ENCODE assay signal across 12 cellular contexts in the genomic region with DNA sequence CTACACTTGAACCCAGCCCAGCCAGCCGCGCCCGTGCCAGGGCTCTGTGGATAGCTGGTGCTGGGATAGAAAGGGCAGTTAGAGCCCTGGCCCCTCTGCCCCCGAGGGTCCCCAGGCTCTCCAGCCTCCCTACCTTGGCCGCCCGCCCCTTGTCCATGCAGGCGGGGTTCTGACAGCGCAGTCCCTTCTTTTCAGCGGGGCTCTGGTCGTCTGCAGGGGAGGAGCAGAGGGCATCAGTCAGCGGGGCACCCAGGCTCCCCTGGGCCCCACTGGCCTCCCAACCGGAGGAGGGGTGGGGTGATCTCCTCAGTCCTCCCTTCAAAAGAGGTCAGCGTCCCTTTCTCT. TPM values are rescaled to one million over a fixed set of nuclear protein-coding genes. Genes with fewer than 3 reads are reported as not detected.
DNase-seq lines count a peak whose midpoint lies in the region; ATAC-seq, FAIRE-seq and TF ChIP-seq lines count a peak whose summit lies in the region.
"Had no signal": no experiment of that assay in that cellular context is flagged by ENCODE, and none has a peak within 500 bp of the region (broad histone marks: within the 10 kb centered on the region; RNA-seq: fewer than 3 reads in every experiment).

No MANE protein-coding gene starts in this region.

- intact Hi-C loops in Right ventricle myocardium superior (cut with DNase I), result no loop called here
- intact Hi-C loops in right cardiac atrium (cut with DNase I), result no loop called here
- intact Hi-C loops in testis (cut with DNase I; ENCODE audit: low total_unique reads), result no loop called here

- H3K4me1 ChIP-seq in right cardiac atrium (ENCODE audit: control insufficient read depth, insufficient read depth, low read length) (peaks cover 2% of the 10 kb centered on the region), testis (peaks cover 42% of the 10 kb centered on the region)

- H3K9me3 ChIP-seq in right cardiac atrium (ENCODE audit: control insufficient read depth, low read length), result no peaks in the 10 kb centered on the region
- no peaks in the 10 kb centered on the region for H3K9me3 ChIP-seq in testis

- H3K27ac ChIP-seq in right cardiac atrium (ENCODE audit: low read length), result no peak overlapping the region
- no peak overlapping the region for H3K27ac ChIP-seq in testis
- H3K27ac ChIP-seq: C4-2B had no signal

- FAIRE-seq in bronchial epithelial cell (lab: Jason Lieb, UNC), result no peak
- FAIRE-seq: TTC549 had no signal

- WGBS in right cardiac atrium, result 39% methylated on average over 13 of the region's 13 CpGs
- WGBS in testis, 2 donors, result 8 to 30% methylated on average over 5 to 13 of the region's 13 CpGs

- H3K4me3 ChIP-seq in right cardiac atrium (ENCODE audit: low read length), result no peak overlapping the region
- peak overlapping the region; percentile 66 for H3K4me3 ChIP-seq in bronchial epithelial cell (ENCODE audit: low read depth, low read length)
- peak overlapping the region; percentile 58 for H3K4me3 ChIP-seq in kidney epithelial cell (ENCODE audit: low read depth, low read length)
- H3K4me3 ChIP-seq in testis, result peak overlapping the region; percentile 53 to 61

- DNase-seq in Right ventricle myocardium superior, result no peak
- DNase-seq in right cardiac atrium, result no peak
- DNase-seq in bronchial epithelial cell (ENCODE audit: low read depth), result no peak
- no peak for DNase-seq in kidney epithelial cell (ENCODE audit: low read depth)
- no peak for DNase-seq in testis
- no peak for DNase-seq in CD1c-positive myeloid dendritic cell (ENCODE audit: extremely low spot score)
- DNase-seq in NCI-H510A treated with DMSO at 0.1 percent for 48 hours (lab: John Stamatoyannopoulos, UW), result no peak
- no peak for DNase-seq in GOT3 (lab: John Stamatoyannopoulos, UW)
- DNase-seq: NCI-H2029 treated with DMSO at 0.1 percent for 48 hours had no signal

- ATAC-seq in Right ventricle myocardium superior (ENCODE audit: poor library complexity), result peak; percentile 13
- no peak for ATAC-seq in right cardiac atrium

- TF ChIP-seq POLR2A in testis (IDR thresholded peaks at IDR 0.05), result no peak

- TF ChIP-seq CTCF in bronchial epithelial cell (IDR thresholded peaks at IDR 0.05; ENCODE audit: insufficient read depth, low read length, severe bottlenecking), result no peak
- TF ChIP-seq CTCF in kidney epithelial cell (IDR thresholded peaks at IDR 0.05; ENCODE audit: insufficient read depth, low read length, poor library complexity, severe bottlenecking), result no peak
- TF ChIP-seq CTCF in testis (IDR thresholded peaks at IDR 0.05), result no peak

- no peaks in the 10 kb centered on the region for H3K36me3 ChIP-seq in bronchial epithelial cell (ENCODE audit: control insufficient read depth, insufficient read depth, low read length)
- no peaks in the 10 kb centered on the region for H3K36me3 ChIP-seq in kidney epithelial cell (ENCODE audit: control insufficient read depth, insufficient read depth, low read length)
- H3K36me3 ChIP-seq in testis (ENCODE audit: low read depth, missing control alignments), result no peaks in the 10 kb centered on the region

- no peaks in the 10 kb centered on the region for H3K27me3 ChIP-seq in right cardiac atrium (ENCODE audit: control insufficient read depth, insufficient read depth)
- H3K27me3 ChIP-seq in bronchial epithelial cell (ENCODE audit: control insufficient read depth, insufficient read depth, low read length), result peaks cover 3% of the 10 kb centered on the region
- H3K27me3 ChIP-seq in kidney epithelial cell (ENCODE audit: control insufficient read depth, insufficient read depth, low read length), result peaks cover under 1% of the 10 kb centered on the region
- H3K27me3 ChIP-seq in testis, result no peaks in the 10 kb centered on the region

RNA-seq across cellular contexts. Expression of gene PLEKHG5, which starts 4.9 kb away (rescaled TPM):
- total RNA-seq in Right ventricle myocardium superior (16.8 TPM), right cardiac atrium (1 to 10 TPM; 7.0 to 9.2 (median 8.5) TPM), bronchial epithelial cell (42.9 and 45.2 TPM in 2 replicates), kidney epithelial cell (24.3 and 26.4 TPM in 2 replicates), testis (10 to 100 TPM; 13.7 to 16.4 TPM)
- polyA plus RNA-seq in right cardiac atrium (9.9 TPM), testis (ENCODE audit: insufficient read depth, low read depth, low replicate concordance) (8.1 TPM)

RNA-seq across cellular contexts. Expression of gene TNFRSF25, which starts 30.4 kb away (rescaled TPM):
- total RNA-seq in Right ventricle myocardium superior, result 13.7 TPM
- total RNA-seq in right cardiac atrium, result 1 to 10 TPM; 4.4 to 6.4 (median 5.1) TPM
- 6.6 TPM for polyA plus RNA-seq in right cardiac atrium
- total RNA-seq in bronchial epithelial cell, result 20.5 and 30.3 TPM in 2 replicates
- 18.2 and 20.2 TPM in 2 replicates for total RNA-seq in kidney epithelial cell
- total RNA-seq in testis, result 10 to 100 TPM; 13.4 to 14.0 TPM
- 6.2 TPM for polyA plus RNA-seq in testis (ENCODE audit: insufficient read depth, low read depth, low replicate concordance)

RNA-seq across cellular contexts. Expression of gene NOL9, which starts 58.0 kb away (rescaled TPM):
- total RNA-seq in Right ventricle myocardium superior, result 10.9 TPM
- total RNA-seq in right cardiac atrium, result 10 to 100 TPM; 12.8 to 17.1 (median 15.6) TPM
- polyA plus RNA-seq in right cardiac atrium, result 6.0 TPM
- 12.3 and 14.2 TPM in 2 replicates for total RNA-seq in bronchial epithelial cell
- total RNA-seq in kidney epithelial cell, result 30.3 and 32.5 TPM in 2 replicates
- 10 to 100 TPM; 29.0 to 34.6 TPM for total RNA-seq in testis
- polyA plus RNA-seq in testis (ENCODE audit: insufficient read depth, low read depth, low replicate concordance), result 11.4 TPM

RNA-seq across cellular contexts. Expression of gene TAS1R1, which starts 58.8 kb away (rescaled TPM):
- total RNA-seq in Right ventricle myocardium superior (not detected), right cardiac atrium (not detected), bronchial epithelial cell (not detected in 2 replicates), kidney epithelial cell (not detected in 2 replicates), testis (1 to 10 TPM; 5.3 to 5.6 TPM)
- polyA plus RNA-seq in right cardiac atrium (not detected), testis (ENCODE audit: insufficient read depth, low read depth, low replicate concordance) (5.1 TPM)
- total RNA-seq: pulmonary artery endothelial cell had no signal
